In the genomic region with DNA sequence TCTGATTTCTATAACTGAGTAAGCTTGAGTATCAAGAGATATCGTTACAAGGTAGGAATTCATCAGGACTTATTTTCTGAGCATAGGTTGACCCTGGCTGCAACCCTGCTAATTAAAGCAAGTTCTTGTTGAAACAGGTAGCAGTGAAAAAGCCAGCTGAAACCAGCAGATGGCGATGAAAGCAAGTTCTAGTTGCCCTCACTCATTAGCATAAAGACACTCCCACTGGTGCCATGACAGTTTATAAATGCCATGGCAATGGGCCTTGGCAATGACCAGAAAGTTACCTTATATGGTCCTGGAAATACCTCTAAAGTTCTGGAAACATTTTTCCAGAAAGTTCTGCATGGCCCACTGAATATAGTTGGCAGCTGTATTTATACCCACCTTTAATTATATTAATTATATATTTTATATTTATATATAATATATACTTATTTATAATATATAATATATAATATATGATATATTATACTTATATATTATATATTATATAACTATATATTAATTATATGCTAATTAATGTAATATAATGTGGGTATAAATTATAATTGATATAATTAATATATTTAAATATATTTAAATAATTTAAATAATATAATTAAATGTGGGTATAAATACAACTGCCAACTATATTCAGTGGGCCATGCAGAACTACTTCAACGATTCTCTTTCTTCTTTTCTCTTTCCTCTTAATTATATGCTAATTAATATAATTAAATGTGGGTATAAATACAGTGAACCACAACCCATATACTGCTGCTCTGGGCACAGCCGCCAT, we compare ENCODE assay signal across 9 cellular contexts.
DNase-seq lines count a peak whose midpoint lies in the region; ATAC-seq and TF ChIP-seq lines count a peak whose summit lies in the region.
"Had no signal": no experiment of that assay in that cellular context is flagged by ENCODE, and none has a peak within 500 bp of the region (broad histone marks: within the 10 kb centered on the region; RNA-seq: fewer than 3 reads in every experiment).

No MANE protein-coding gene starts in this region.

- TF ChIP-seq CTCF in brain microvascular endothelial cell (IDR thresholded peaks at IDR 0.05; ENCODE audit: low read depth, low read length, missing control alignments) (peak; percentile 64), progenitor cell of endocrine pancreas (IDR thresholded peaks at IDR 0.05; ENCODE audit: unreplicated experiment) (peak; percentile 32), lower leg skin (IDR thresholded peaks at IDR 0.05) (no peak), left lung (IDR thresholded peaks at IDR 0.05) (no peak)

- H3K27me3 ChIP-seq in brain microvascular endothelial cell (replicated peaks): no peaks in the 10 kb centered on the region
- no peaks in the 10 kb centered on the region for H3K27me3 ChIP-seq in left lung

- H3K9me3 Mint-ChIP-seq in progenitor cell of endocrine pancreas (ENCODE audit: low read depth): peaks cover 9% of the 10 kb centered on the region

- in situ Hi-C loops in brain microvascular endothelial cell (cut with HindIII; ENCODE audit: low pct_ligation_motif_present, low sequenced_read_pairs): no loop called here

- no peaks in the 10 kb centered on the region for H3K9me3 ChIP-seq in left lung

- no peak for TF ChIP-seq POLR2A in lower leg skin (IDR thresholded peaks at IDR 0.05)

- ATAC-seq in HG02798 (IDR thresholded peaks at IDR 0.05; ENCODE audit: poor library complexity, unreplicated experiment): peak; percentile 58
- no peak for ATAC-seq in left lung

- intact Hi-C loops in lower leg skin (cut with DNase I; ENCODE audit: low total_unique reads): no loop called here
- intact Hi-C loops in left lung (cut with DNase I): no loop called here

- H3K27ac Mint-ChIP-seq in progenitor cell of endocrine pancreas: no peak overlapping the region
- H3K27ac Mint-ChIP-seq: B cell had no signal

- no peaks in the 10 kb centered on the region for H3K36me3 Mint-ChIP-seq in progenitor cell of endocrine pancreas (ENCODE audit: insufficient read depth)

- 75 to 84% methylated on average over 4 of the region's 4 CpGs for WGBS in lower leg skin, 2 donors

- H3K36me3 ChIP-seq in brain microvascular endothelial cell (replicated peaks) (no peaks in the 10 kb centered on the region), left lung (no peaks in the 10 kb centered on the region)

- H3K4me1 ChIP-seq in left lung: no peaks in the 10 kb centered on the region

- H3K27me3 Mint-ChIP-seq in progenitor cell of endocrine pancreas: no peaks in the 10 kb centered on the region
- H3K27me3 Mint-ChIP-seq: B cell had no signal

- H3K4me3 Mint-ChIP-seq in progenitor cell of endocrine pancreas (ENCODE audit: low read depth): no peak overlapping the region
- H3K4me3 Mint-ChIP-seq: B cell had no signal

- peak; percentile 39 for DNase-seq in NCI-H2196 (lab: John Stamatoyannopoulos, UW; ENCODE audit: unreplicated experiment)
- no peak for DNase-seq in NCI-H2196 treated with DMSO at 0.1 percent for 48 hours (lab: John Stamatoyannopoulos, UW; ENCODE audit: unreplicated experiment)
- peak; percentile 65 to 84 for DNase-seq in NCI-H2081 (lab: John Stamatoyannopoulos, UW)
- peak; percentile 2 for DNase-seq in brain microvascular endothelial cell
- DNase-seq in progenitor cell of endocrine pancreas (ENCODE audit: low spot score, unreplicated experiment): no peak
- DNase-seq in lower leg skin (ENCODE audit: low spot score in 2 of 2): no peak
- no peak for DNase-seq in left lung

- H3K27ac ChIP-seq in brain microvascular endothelial cell (no peak overlapping the region), left lung (no peak overlapping the region)

- H3K4me1 Mint-ChIP-seq in progenitor cell of endocrine pancreas (ENCODE audit: low read depth): peaks cover 12% of the 10 kb centered on the region
- H3K4me1 Mint-ChIP-seq: B cell had no signal

- H3K4me3 ChIP-seq in brain microvascular endothelial cell (ENCODE audit: low read depth, low read length) (no peak overlapping the region), lower leg skin (ENCODE audit: low read depth, poor library complexity, severe bottlenecking) (no peak overlapping the region), left lung (no peak overlapping the region)

Comparison
In these comparisons a context has a peak if more than half of its experiments do, and no peak if none do; other contexts are left out.
1. DNase-seq: peak in NCI-H2196 (single experiment), NCI-H2081 (2 of 2) and brain microvascular endothelial cell (single experiment); none in NCI-H2196 treated with DMSO at 0.1 percent for 48 hours (single experiment), progenitor cell of endocrine pancreas (single experiment), lower leg skin (0 of 2) and left lung (0 of 2).
2. CTCF ChIP-seq: peak in brain microvascular endothelial cell (single experiment) and progenitor cell of endocrine pancreas (single experiment); none in lower leg skin (0 of 3) and left lung (0 of 2).